8 cellular contexts compared by ENCODE assay signal in genomic region chr13:42048625-42049453, GRCh38. TPM values are rescaled to one million over a fixed set of nuclear protein-coding genes. Genes with fewer than 3 reads are reported as not detected.
DNase-seq lines count a peak whose midpoint lies in the region; ATAC-seq and TF ChIP-seq lines count a peak whose summit lies in the region.

TSS of gene DGKH (plus strand) at chr13:42048648. CDS start at chr13:42048774, 126 bp downstream.

- intact Hi-C loops in adrenal gland (cut with DNase I) (loop anchor here in 1 of 2 donors (10.0 kb wide), 1 partner anchor 364 kb away; no protein-coding TSS in a partner anchor), cardiac septum (cut with DNase I) (loop anchor here (2.0 to 5.0 kb wide), 2 partner anchors 63 to 134 kb away; no protein-coding TSS in a partner anchor), vagina (cut with DNase I) (no loop called here)

- H3K27ac ChIP-seq in KMS-11, result peak within 1 kb of the TSS; percentile 72
- H3K27ac ChIP-seq in SU-DHL-6 (ENCODE audit: low read depth, low read length), result no peak within 1 kb of the TSS
- H3K27ac ChIP-seq in adrenal gland, result peak within 1 kb of the TSS in 4 of 5 donors; percentile 52 to 85 (median 74)
- peak within 1 kb of the TSS; percentile 62 for H3K27ac ChIP-seq in parathyroid adenoma
- peak within 1 kb of the TSS; percentile 92 for H3K27ac ChIP-seq in vagina

- H3K79me2 ChIP-seq in KMS-11 (ENCODE audit: insufficient read depth, low read depth) (peaks cover 92% of the 10 kb centered on the region), SU-DHL-6 (ENCODE audit: insufficient read depth, low read length) (no peaks in the 10 kb centered on the region), parathyroid adenoma (no peaks in the 10 kb centered on the region)

- peak; percentile 53 for ATAC-seq in GM21723 (IDR thresholded peaks at IDR 0.05; ENCODE audit: unreplicated experiment)

- H3K27me3 ChIP-seq in KMS-11 (ENCODE audit: insufficient read depth, low read depth), result no peaks in the 10 kb centered on the region
- H3K27me3 ChIP-seq in SU-DHL-6 (ENCODE audit: low read length), result no peaks in the 10 kb centered on the region
- H3K27me3 ChIP-seq in adrenal gland, result no peaks in the 10 kb centered on the region
- no peaks in the 10 kb centered on the region for H3K27me3 ChIP-seq in parathyroid adenoma (ENCODE audit: control insufficient read depth, insufficient read depth, low read length)
- no peaks in the 10 kb centered on the region for H3K27me3 ChIP-seq in vagina

- H3K4me1 ChIP-seq in KMS-11 (ENCODE audit: low read depth, poor library complexity, severe bottlenecking) (peaks cover 78% of the 10 kb centered on the region), adrenal gland (replicated peaks in 1 of 2) (peaks cover 0 to 18% of the 10 kb centered on the region in 2 donors), parathyroid adenoma (peaks cover 3% of the 10 kb centered on the region), vagina (peaks cover 17% of the 10 kb centered on the region)

- H3F3A ChIP-seq in SU-DHL-6 (ENCODE audit: insufficient read depth), result peaks cover 22% of the 10 kb centered on the region; the same call in 1 of the 2 replicates

- no peaks in the 10 kb centered on the region for H3K9me2 ChIP-seq in SU-DHL-6 (replicated peaks; ENCODE audit: insufficient read depth, low read length)

- H4K20me1 ChIP-seq in KMS-11 (ENCODE audit: insufficient read depth) (no peaks in the 10 kb centered on the region), SU-DHL-6 (ENCODE audit: low read depth, low read length) (no peaks in the 10 kb centered on the region)

- H3K36me3 ChIP-seq in KMS-11 (ENCODE audit: insufficient read depth) (no peaks in the 10 kb centered on the region), SU-DHL-6 (ENCODE audit: low read length) (no peaks in the 10 kb centered on the region), adrenal gland (replicated peaks in 1 of 2) (no peaks in the 10 kb centered on the region), parathyroid adenoma (ENCODE audit: control insufficient read depth, insufficient read depth, low read length) (no peaks in the 10 kb centered on the region), vagina (no peaks in the 10 kb centered on the region)

- 0% methylated on average over 11 to 98 of the region's 99 CpGs for WGBS in adrenal gland, 4 donors

- peak within 1 kb of the TSS; percentile 75 for H3K9ac ChIP-seq in KMS-11
- peak within 1 kb of the TSS; percentile 78 for H3K9ac ChIP-seq in SU-DHL-6 (ENCODE audit: low read length)
- no peak within 1 kb of the TSS for H3K9ac ChIP-seq in parathyroid adenoma

- no peak for TF ChIP-seq POLR2A in adrenal gland (IDR thresholded peaks at IDR 0.05)
- TF ChIP-seq POLR2A in vagina (IDR thresholded peaks at IDR 0.05), result peak in 1 of 2 donors; percentile 47

- peak within 1 kb of the TSS; percentile 69 for H3K4me2 ChIP-seq in KMS-11
- H3K4me2 ChIP-seq in SU-DHL-6 (ENCODE audit: low read depth, low read length, poor library complexity, severe bottlenecking), result peak within 1 kb of the TSS; percentile 58
- peak within 1 kb of the TSS; percentile 65 for H3K4me2 ChIP-seq in parathyroid adenoma (ENCODE audit: low read length)

- no peaks in the 10 kb centered on the region for H3K9me3 ChIP-seq in SU-DHL-6 (ENCODE audit: insufficient read depth, low read length)
- H3K9me3 ChIP-seq in adrenal gland (replicated peaks in 1 of 3), result no peaks in the 10 kb centered on the region
- no peaks in the 10 kb centered on the region for H3K9me3 ChIP-seq in parathyroid adenoma (ENCODE audit: control insufficient read depth, low read length)
- no peaks in the 10 kb centered on the region for H3K9me3 ChIP-seq in vagina

- DNase-seq in Daoy (ENCODE audit: low read depth), result peak; percentile 77
- peak; percentile 77 to 89 (median 80) for DNase-seq in adrenal gland
- peak; percentile 94 for DNase-seq in cardiac septum (ENCODE audit: low spot score)
- no peak for DNase-seq in vagina (ENCODE audit: extremely low spot score in 2 of 2)

- no peak for TF ChIP-seq CTCF in KMS-11 (conservative IDR thresholded peaks at IDR 0.05; ENCODE audit: low read depth, low read length)
- TF ChIP-seq CTCF in SU-DHL-6 (IDR thresholded peaks at IDR 0.05; ENCODE audit: insufficient read depth, low read length, poor library complexity, severe bottlenecking), result no peak
- peak in 2 of 6 experiments; percentile 24 to 35 for TF ChIP-seq CTCF in adrenal gland (IDR thresholded peaks at IDR 0.05)
- no peak for TF ChIP-seq CTCF in parathyroid adenoma (IDR thresholded peaks at IDR 0.05)
- no peak for TF ChIP-seq CTCF in vagina (IDR thresholded peaks at IDR 0.05)

- no peak within 1 kb of the TSS for H3K4me3 ChIP-seq in KMS-11 (IDR thresholded peaks at IDR 0.05; ENCODE audit: insufficient read depth, low read depth, low read length)
- peak within 1 kb of the TSS; percentile 90 for H3K4me3 ChIP-seq in SU-DHL-6 (ENCODE audit: insufficient read depth, low read length, poor library complexity, severe bottlenecking)
- H3K4me3 ChIP-seq in adrenal gland, result peak within 1 kb of the TSS; percentile 34 to 80 (median 54)
- H3K4me3 ChIP-seq in parathyroid adenoma (ENCODE audit: low read depth, low read length), result peak within 1 kb of the TSS; percentile 73
- peak within 1 kb of the TSS; percentile 70 to 84 for H3K4me3 ChIP-seq in vagina

- H2AFZ ChIP-seq in KMS-11 (ENCODE audit: low read depth) (peak within 1 kb of the TSS; percentile 10), SU-DHL-6 (ENCODE audit: low read depth, low read length, severe bottlenecking) (peak within 1 kb of the TSS; percentile 90), parathyroid adenoma (peak within 1 kb of the TSS; percentile 89)

RNA-seq across cellular contexts. Expression of gene DGKH, which starts in this region (rescaled TPM):
- total RNA-seq in Daoy (2014; rRNA removed; shearing (Covaris generic)), result 4.3 and 6.7 TPM in 2 replicates
- total RNA-seq in adrenal gland (1 to 10 TPM; 1.1 to 7.1 (median 4.7) TPM), cardiac septum (13.5 TPM), vagina (29.7 TPM)
- polyA plus RNA-seq in adrenal gland, result 1 to 10 TPM in 1 of 3 donors, under 1 TPM in 2; 0.81 to 1.2 (median 0.88) TPM

Comparison
In these comparisons a context has a peak if more than half of its experiments do, and no peak if none do; other contexts are left out.
1. DNase-seq: peak in Daoy (single experiment), adrenal gland (7 of 7) and cardiac septum (single experiment); none in vagina (0 of 2).
2. H2AFZ ChIP-seq: peak in every context shown above with its lines; median percentile 90 in SU-DHL-6; 89 in parathyroid adenoma; 10 in KMS-11.
3. Peak in every context shown above with its lines, with median percentiles within 50 percentile points of each other: H3K4me2 ChIP-seq.